In the genomic region with DNA sequence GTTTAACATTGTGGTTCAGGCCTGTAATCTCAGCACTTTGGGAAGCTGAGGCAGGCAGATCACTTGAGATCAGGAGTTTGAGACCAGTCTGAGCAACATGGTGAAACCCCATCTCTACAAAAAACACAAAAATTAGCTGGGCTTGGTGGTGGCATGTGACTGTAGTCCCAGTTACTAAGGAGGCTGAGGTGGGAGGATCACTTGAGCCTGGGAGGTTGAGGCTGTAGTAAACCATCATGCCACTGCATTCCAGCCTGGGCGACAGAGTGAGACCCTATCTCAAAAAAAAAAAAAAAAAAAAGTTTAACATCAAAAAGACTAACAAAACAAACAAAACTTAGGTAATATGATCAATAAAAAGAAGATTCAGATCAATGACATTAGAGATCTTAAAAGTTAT, we compare ENCODE assay signal across 8 cellular contexts. TPM values are rescaled to one million over a fixed set of nuclear protein-coding genes. Genes with fewer than 3 reads are reported as not detected.
DNase-seq lines count a peak whose midpoint lies in the region; ATAC-seq and TF ChIP-seq lines count a peak whose summit lies in the region.
"Not testable (repeated sequence)": the region's sequence is repeated elsewhere in the genome, so short reads cannot be mapped to it uniquely, and the experiment has no call there.

No MANE protein-coding gene starts in this region.

- not testable (repeated sequence) for ATAC-seq in CD4-positive, alpha-beta T cell (ENCODE audit: poor library complexity); activated T-cell treated with anti-CD3 and anti-CD28 coated beads, Interleukin-2, amount 50 U/mL, for 72 hours (replicated peaks in 1 of 2); central memory CD8-positive, alpha-beta T cell (replicated peaks; ENCODE audit: extremely low read depth, poor library complexity, severe bottlenecking); natural killer cell

- not testable (repeated sequence) for H3K27me3 Mint-ChIP-seq in CD4-positive, alpha-beta T cell; activated CD4-positive, alpha-beta memory T cell treated with anti-CD3 and anti-CD28 coated beads for 36 hours; activated T-cell treated with anti-CD3 and anti-CD28 coated beads, Interleukin-2, amount 50 U/mL, for 72 hours (ENCODE audit: low read depth); activated naive CD8-positive, alpha-beta T cell; central memory CD8-positive, alpha-beta T cell; natural killer cell (ENCODE audit: low read depth in 2 of 2); stimulated activated naive CD8-positive, alpha-beta T cell treated with anti-CD3 and anti-CD28 coated beads, Interleukin-15, Interleukin-2, amounts not matched to agents 100 ng/mL and 50 ng/mL, for 24 hours

- CTCF ChIA-PET in CD4-positive, alpha-beta T cell (lab: Charles Lee), result interaction anchor here (0.7 to 1.0 kb wide), 2 partner anchors 10 to 83 kb away, joined by 4 to 5 read pairs; a partner anchor contains a TSS
- CTCF ChIA-PET in activated CD4-positive, alpha-beta memory T cell treated with anti-CD3 and anti-CD28 coated beads for 36 hours (lab: Charles Lee), result interaction anchor here (2.1 kb wide), 1 partner anchor 9 kb away, joined by 6 read pairs; no protein-coding TSS in a partner anchor

- not testable (repeated sequence) for H3K9me3 Mint-ChIP-seq in CD4-positive, alpha-beta T cell; activated CD4-positive, alpha-beta memory T cell treated with anti-CD3 and anti-CD28 coated beads for 36 hours; activated T-cell treated with anti-CD3 and anti-CD28 coated beads, Interleukin-2, amount 50 U/mL, for 72 hours; activated naive CD8-positive, alpha-beta T cell (ENCODE audit: low read depth); central memory CD8-positive, alpha-beta T cell; natural killer cell; stimulated activated naive CD8-positive, alpha-beta T cell treated with anti-CD3 and anti-CD28 coated beads, Interleukin-15, Interleukin-2, amounts not matched to agents 100 ng/mL and 50 ng/mL, for 24 hours

- H3K36me3 ChIP-seq in KOPT-K1 (ENCODE audit: insufficient read depth, low read length), result not testable (repeated sequence)

- intact Hi-C loops in CD4-positive, alpha-beta T cell (cut with DNase I, micrococcal nuclease); activated CD4-positive, alpha-beta memory T cell treated with anti-CD3 and anti-CD28 coated beads for 36 hours (cut with micrococcal nuclease); natural killer cell (cut with micrococcal nuclease): not testable (repeated sequence)

- H3K4me3 Mint-ChIP-seq in CD4-positive, alpha-beta T cell; activated CD4-positive, alpha-beta memory T cell treated with anti-CD3 and anti-CD28 coated beads for 36 hours; activated T-cell treated with anti-CD3 and anti-CD28 coated beads, Interleukin-2, amount 50 U/mL, for 72 hours; activated naive CD8-positive, alpha-beta T cell; central memory CD8-positive, alpha-beta T cell; natural killer cell; stimulated activated naive CD8-positive, alpha-beta T cell treated with anti-CD3 and anti-CD28 coated beads, Interleukin-15, Interleukin-2, amounts not matched to agents 100 ng/mL and 50 ng/mL, for 24 hours: not testable (repeated sequence)

- H3K27ac Mint-ChIP-seq in CD4-positive, alpha-beta T cell, result peak overlapping the region; percentile 82
- H3K27ac Mint-ChIP-seq in activated CD4-positive, alpha-beta memory T cell treated with anti-CD3 and anti-CD28 coated beads for 36 hours, result peak overlapping the region; percentile 67
- H3K27ac Mint-ChIP-seq in activated T-cell treated with anti-CD3 and anti-CD28 coated beads, Interleukin-2, amount 50 U/mL, for 72 hours, result peak overlapping the region; percentile 84
- peak overlapping the region; percentile 96 for H3K27ac Mint-ChIP-seq in activated naive CD8-positive, alpha-beta T cell
- peak overlapping the region; percentile 79 for H3K27ac Mint-ChIP-seq in central memory CD8-positive, alpha-beta T cell (ENCODE audit: low read depth)
- H3K27ac Mint-ChIP-seq in natural killer cell, result peak overlapping the region; percentile 61 to 81
- H3K27ac Mint-ChIP-seq in stimulated activated naive CD8-positive, alpha-beta T cell treated with anti-CD3 and anti-CD28 coated beads, Interleukin-15, Interleukin-2, amounts not matched to agents 100 ng/mL and 50 ng/mL, for 24 hours, result peak overlapping the region; percentile 76

- peak in 1 of 10 experiments; percentile 8 for DNase-seq in CD4-positive, alpha-beta T cell
- not testable (repeated sequence) for DNase-seq in activated CD4-positive, alpha-beta memory T cell treated with anti-CD3 and anti-CD28 coated beads for 36 hours; activated T-cell treated with anti-CD3 and anti-CD28 coated beads, Interleukin-2, amount 50 U/mL, for 72 hours; central memory CD8-positive, alpha-beta T cell (ENCODE audit: low spot score in 2 of 2); natural killer cell

- not testable (repeated sequence) for H3K27ac ChIP-seq in CD4-positive, alpha-beta T cell (ENCODE audit: low read depth, low read length)
- H3K27ac ChIP-seq in KOPT-K1 (ENCODE audit: low read depth, low read length, poor library complexity, severe bottlenecking), result peak overlapping the region; percentile 98

- H3K27me3 ChIP-seq in CD4-positive, alpha-beta T cell (ENCODE audit: control insufficient read depth, insufficient read depth, low read length), result not testable (repeated sequence)

- H3K9me3 ChIP-seq in CD4-positive, alpha-beta T cell (ENCODE audit: control insufficient read depth, low read length); KOPT-K1 (ENCODE audit: insufficient read depth, low read length, poor library complexity, severe bottlenecking): not testable (repeated sequence)

- POLR2A ChIA-PET in CD4-positive, alpha-beta T cell (lab: Charles Lee); activated CD4-positive, alpha-beta memory T cell treated with anti-CD3 and anti-CD28 coated beads for 36 hours (lab: Charles Lee): not testable (repeated sequence)

- not testable (repeated sequence) for TF ChIP-seq CTCF in CD4-positive, alpha-beta T cell (IDR thresholded peaks at IDR 0.05); natural killer cell (IDR thresholded peaks at IDR 0.05)

- H3K36me3 Mint-ChIP-seq in CD4-positive, alpha-beta T cell (ENCODE audit: low read depth), result peaks cover 68% of the 10 kb centered on the region
- H3K36me3 Mint-ChIP-seq in activated CD4-positive, alpha-beta memory T cell treated with anti-CD3 and anti-CD28 coated beads for 36 hours; activated naive CD8-positive, alpha-beta T cell; natural killer cell: not testable (repeated sequence)
- peaks cover 2 to 17% of the 10 kb centered on the region in 2 donors for H3K36me3 Mint-ChIP-seq in activated T-cell treated with anti-CD3 and anti-CD28 coated beads, Interleukin-2, amount 50 U/mL, for 72 hours (ENCODE audit: insufficient read depth in 2 of 2)
- H3K36me3 Mint-ChIP-seq in central memory CD8-positive, alpha-beta T cell (ENCODE audit: insufficient read depth), result peaks cover 47% of the 10 kb centered on the region
- peaks cover 21% of the 10 kb centered on the region for H3K36me3 Mint-ChIP-seq in stimulated activated naive CD8-positive, alpha-beta T cell treated with anti-CD3 and anti-CD28 coated beads, Interleukin-15, Interleukin-2, amounts not matched to agents 100 ng/mL and 50 ng/mL, for 24 hours (ENCODE audit: low read depth)

- peaks cover 48% of the 10 kb centered on the region for H3K4me1 Mint-ChIP-seq in CD4-positive, alpha-beta T cell (ENCODE audit: low read depth)
- peaks cover 31% of the 10 kb centered on the region for H3K4me1 Mint-ChIP-seq in activated CD4-positive, alpha-beta memory T cell treated with anti-CD3 and anti-CD28 coated beads for 36 hours (ENCODE audit: low read depth)
- peaks cover 54% of the 10 kb centered on the region for H3K4me1 Mint-ChIP-seq in activated T-cell treated with anti-CD3 and anti-CD28 coated beads, Interleukin-2, amount 50 U/mL, for 72 hours (ENCODE audit: low read depth)
- H3K4me1 Mint-ChIP-seq in activated naive CD8-positive, alpha-beta T cell (ENCODE audit: low read depth), result peaks cover 49% of the 10 kb centered on the region
- peaks cover 29% of the 10 kb centered on the region for H3K4me1 Mint-ChIP-seq in central memory CD8-positive, alpha-beta T cell
- H3K4me1 Mint-ChIP-seq in natural killer cell, result peaks cover 38 to 40% of the 10 kb centered on the region in 2 donors
- peaks cover 60% of the 10 kb centered on the region for H3K4me1 Mint-ChIP-seq in stimulated activated naive CD8-positive, alpha-beta T cell treated with anti-CD3 and anti-CD28 coated beads, Interleukin-15, Interleukin-2, amounts not matched to agents 100 ng/mL and 50 ng/mL, for 24 hours (ENCODE audit: low read depth)

RNA-seq across cellular contexts. Expression of a gene that starts 46.7 kb away (rescaled TPM):
- 10 to 100 TPM; 30.1 to 34.7 TPM for total RNA-seq in CD4-positive, alpha-beta T cell
- 10 to 100 TPM; 57.7 to 58.7 TPM for total RNA-seq in activated CD4-positive, alpha-beta memory T cell treated with anti-CD3 and anti-CD28 coated beads for 36 hours
- total RNA-seq in activated T-cell treated with anti-CD3 and anti-CD28 coated beads, Interleukin-2, amount 50 U/mL, for 72 hours, result 10 to 100 TPM; 62.6 to 70.4 TPM
- total RNA-seq in natural killer cell, result 10 to 100 TPM; 38.4 to 54.2 (median 47.5) TPM
